ENCODE assay signal across 21 cellular contexts in genomic region chr16:72854537-72854936, GRCh38.
"Had no signal": no experiment of that assay in that cellular context is flagged by ENCODE, and none has a peak within 500 bp of the region (broad histone marks: within the 10 kb centered on the region; RNA-seq: fewer than 3 reads in every experiment).

No MANE protein-coding gene starts in this region.

- H3K4me3 ChIP-seq: cardiac muscle cell, esophagus muscularis mucosa, tibial nerve, uterus had no signal

- H3K36me3 Mint-ChIP-seq: activated CD8-positive, alpha-beta memory T cell treated with anti-CD3 and anti-CD28 coated beads, Interleukin-2, amount 10 ng/mL, durations not matched to agents 7 days and 5 days; activated naive CD4-positive, alpha-beta T cell treated with anti-CD3 and anti-CD28 coated beads, Interleukin-2, amount 10 ng/mL, durations not matched to agents 7 days and 5 days; T-cell had no signal

- H3K9me3 ChIP-seq: esophagus muscularis mucosa, tibial nerve, uterus had no signal

- H3K27ac Mint-ChIP-seq: activated CD4-positive, alpha-beta T cell treated with anti-CD3 and anti-CD28 coated beads, Interleukin-2, amount 10 ng/mL, durations not matched to agents 7 days and 5 days; activated CD8-positive, alpha-beta memory T cell treated with anti-CD3 and anti-CD28 coated beads, Interleukin-2, amount 10 ng/mL, durations not matched to agents 7 days and 5 days; activated CD8-positive, alpha-beta T cell treated with anti-CD3 and anti-CD28 coated beads for 36 hours; activated naive CD4-positive, alpha-beta T cell treated with anti-CD3 and anti-CD28 coated beads, Interleukin-2, amount 10 ng/mL, durations not matched to agents 7 days and 5 days; T-cell had no signal

- ATAC-seq: activated CD8-positive, alpha-beta memory T cell treated with anti-CD3 and anti-CD28 coated beads, Interleukin-2, amount 10 ng/mL, durations not matched to agents 7 days and 5 days; activated CD8-positive, alpha-beta T cell treated with anti-CD3 and anti-CD28 coated beads for 36 hours; stimulated activated naive CD8-positive, alpha-beta T cell treated with anti-CD3 and anti-CD28 coated beads, Interleukin-15, Interleukin-2, amounts not matched to agents 100 U/mL and 50 U/mL, for 24 hours; T-cell had no signal

- H3K27ac ChIP-seq: esophagus muscularis mucosa, tibial nerve, uterus, WERI-Rb-1 had no signal

- FAIRE-seq: colon, frontal cortex, TTC549 had no signal

- H3K36me3 ChIP-seq: cardiac muscle cell, esophagus muscularis mucosa, tibial nerve, uterus, WERI-Rb-1 had no signal

- DNase-seq: activated CD4-positive, alpha-beta T cell treated with anti-CD3 and anti-CD28 coated beads, Interleukin-2, amount 10 ng/mL, durations not matched to agents 7 days and 5 days; activated CD4-positive, CD25-positive, alpha-beta regulatory T cell treated with anti-CD3 and anti-CD28 coated beads, Interleukin-2, amount 50 U/mL, for 72 hours; activated CD8-positive, alpha-beta memory T cell treated with anti-CD3 and anti-CD28 coated beads, Interleukin-2, amount 10 ng/mL, durations not matched to agents 7 days and 5 days; activated CD8-positive, alpha-beta T cell treated with anti-CD3 and anti-CD28 coated beads for 36 hours; activated effector memory CD4-positive, alpha-beta T cell treated with anti-CD3 and anti-CD28 coated beads, Interleukin-2, amount 50 U/mL, for 16 hours; activated naive CD4-positive, alpha-beta T cell treated with anti-CD3 and anti-CD28 coated beads, Interleukin-2, amount 10 ng/mL, durations not matched to agents 7 days and 5 days; activated T-cell treated with anti-CD3 and anti-CD28 coated beads for 4 hours; amygdala; hypothalamus; stimulated activated CD4-positive, alpha-beta T cell treated with anti-CD3 and anti-CD28 coated beads, Interleukin-4, amount 100 ng/mL, for 24 hours; stimulated activated naive CD8-positive, alpha-beta T cell treated with anti-CD3 and anti-CD28 coated beads, Interleukin-15, Interleukin-2, amounts not matched to agents 100 U/mL and 50 U/mL, for 24 hours; T-cell; uterus; WERI-Rb-1 had no signal

- H3K4me1 ChIP-seq: uterus had no signal

- H3K4me3 Mint-ChIP-seq: activated CD4-positive, alpha-beta T cell treated with anti-CD3 and anti-CD28 coated beads, Interleukin-2, amount 10 ng/mL, durations not matched to agents 7 days and 5 days; activated CD8-positive, alpha-beta memory T cell treated with anti-CD3 and anti-CD28 coated beads, Interleukin-2, amount 10 ng/mL, durations not matched to agents 7 days and 5 days; activated CD8-positive, alpha-beta T cell treated with anti-CD3 and anti-CD28 coated beads for 36 hours; activated naive CD4-positive, alpha-beta T cell treated with anti-CD3 and anti-CD28 coated beads, Interleukin-2, amount 10 ng/mL, durations not matched to agents 7 days and 5 days; neural crest cell; T-cell had no signal

- H3K9me3 Mint-ChIP-seq: activated CD8-positive, alpha-beta T cell treated with anti-CD3 and anti-CD28 coated beads for 36 hours; activated naive CD4-positive, alpha-beta T cell treated with anti-CD3 and anti-CD28 coated beads, Interleukin-2, amount 10 ng/mL, durations not matched to agents 7 days and 5 days; neural crest cell; T-cell had no signal

- H3K27me3 ChIP-seq: cardiac muscle cell, esophagus muscularis mucosa, tibial nerve, uterus had no signal
